Comparison of ENCODE assay signal across 27 cellular contexts in genomic region chr1:5907386-5907785, GRCh38.
"Had no signal": no experiment of that assay in that cellular context is flagged by ENCODE, and none has a peak within 500 bp of the region (broad histone marks: within the 10 kb centered on the region; RNA-seq: fewer than 3 reads in every experiment).

No MANE protein-coding gene starts in this region.

- H3K27me3 Mint-ChIP-seq: activated CD4-positive, alpha-beta T cell treated with anti-CD3 and anti-CD28 coated beads for 36 hours; activated CD8-positive, alpha-beta memory T cell treated with anti-CD3 and anti-CD28 coated beads, Interleukin-2, amount 10 ng/mL, durations not matched to agents 7 days and 5 days; activated naive CD8-positive, alpha-beta T cell treated with anti-CD3 and anti-CD28 coated beads, Interleukin-2, amount 50 U/mL, for 24 hours; activated T-helper 17 cell treated with anti-CD3 and anti-CD28 coated beads, Interleukin-2, amount 50 U/mL, for 72 hours; central memory CD8-positive, alpha-beta T cell had no signal

- H3K36me3 Mint-ChIP-seq: activated CD8-positive, alpha-beta memory T cell treated with anti-CD3 and anti-CD28 coated beads, Interleukin-2, amount 10 ng/mL, durations not matched to agents 7 days and 5 days; activated naive CD4-positive, alpha-beta T cell treated with anti-CD3 and anti-CD28 coated beads, Interleukin-2, amount 50 U/mL, for 72 hours had no signal

- H3K4me2 ChIP-seq: SK-N-SH had no signal

- H3K9me2 ChIP-seq: SK-N-SH had no signal

- H3K4me3 ChIP-seq: ascending aorta, body of pancreas, K562, Peyer's patch, SJCRH30 had no signal

- H3K27ac Mint-ChIP-seq: activated CD4-positive, alpha-beta T cell treated with anti-CD3 and anti-CD28 coated beads for 36 hours; activated CD8-positive, alpha-beta memory T cell treated with anti-CD3 and anti-CD28 coated beads, Interleukin-2, amount 10 ng/mL, durations not matched to agents 7 days and 5 days; activated naive CD4-positive, alpha-beta T cell treated with anti-CD3 and anti-CD28 coated beads, Interleukin-2, amount 50 U/mL, for 72 hours; activated naive CD8-positive, alpha-beta T cell treated with anti-CD3 and anti-CD28 coated beads, Interleukin-2, amount 50 U/mL, for 24 hours; activated T-helper 17 cell treated with anti-CD3 and anti-CD28 coated beads, Interleukin-2, amount 50 U/mL, for 72 hours had no signal

- H3K4me1 ChIP-seq: ascending aorta, body of pancreas, Peyer's patch, SJCRH30 had no signal

- H3K27me3 ChIP-seq: ascending aorta, body of pancreas, Peyer's patch, SJCRH30 had no signal

- ATAC-seq: activated CD4-positive, alpha-beta T cell treated with anti-CD3 and anti-CD28 coated beads for 36 hours; activated CD8-positive, alpha-beta memory T cell treated with anti-CD3 and anti-CD28 coated beads, Interleukin-2, amount 10 ng/mL, durations not matched to agents 7 days and 5 days; activated naive CD4-positive, alpha-beta T cell treated with anti-CD3 and anti-CD28 coated beads, Interleukin-2, amount 50 U/mL, for 72 hours; activated naive CD8-positive, alpha-beta T cell treated with anti-CD3 and anti-CD28 coated beads, Interleukin-2, amount 50 U/mL, for 24 hours; activated T-helper 17 cell treated with anti-CD3 and anti-CD28 coated beads, Interleukin-2, amount 50 U/mL, for 72 hours; body of pancreas; K562 had no signal

- H3K4me3 Mint-ChIP-seq: activated CD4-positive, alpha-beta T cell treated with anti-CD3 and anti-CD28 coated beads for 36 hours; activated CD8-positive, alpha-beta memory T cell treated with anti-CD3 and anti-CD28 coated beads, Interleukin-2, amount 10 ng/mL, durations not matched to agents 7 days and 5 days; activated naive CD8-positive, alpha-beta T cell treated with anti-CD3 and anti-CD28 coated beads, Interleukin-2, amount 50 U/mL, for 24 hours; activated T-helper 17 cell treated with anti-CD3 and anti-CD28 coated beads, Interleukin-2, amount 50 U/mL, for 72 hours; central memory CD8-positive, alpha-beta T cell had no signal

- H3K27ac ChIP-seq: ascending aorta, body of pancreas, Peyer's patch, RWPE1, SJCRH30, WERI-Rb-1 had no signal

- DNase-seq: activated CD4-positive, alpha-beta T cell treated with anti-CD3 and anti-CD28 coated beads for 36 hours; activated CD8-positive, alpha-beta memory T cell treated with anti-CD3 and anti-CD28 coated beads, Interleukin-2, amount 10 ng/mL, durations not matched to agents 7 days and 5 days; activated naive CD4-positive, alpha-beta T cell; activated naive CD8-positive, alpha-beta T cell treated with anti-CD3 and anti-CD28 coated beads, Interleukin-2, amount 50 U/mL, for 24 hours; activated T-cell treated with anti-CD3 and anti-CD28 coated beads for 4 hours; activated T-cell treated with anti-CD3 and anti-CD28 coated beads, Interleukin-2, amount 50 U/mL, for 48 hours; amniotic stem cell; body of pancreas; Kasumi-1; NCI-H1105 treated with DMSO at 0.1 percent for 48 hours; NCI-H1436 treated with DMSO at 0.1 percent for 48 hours; NCI-H187; NCI-H2081; NCI-H446; NCI-H524; Right ventricle myocardium superior; SJCRH30; SK-N-SH; T-helper 1 cell; WERI-Rb-1 had no signal

- H3K9me3 ChIP-seq: ascending aorta, body of pancreas, Peyer's patch, SJCRH30, SK-N-SH had no signal

- H3K4me1 Mint-ChIP-seq: activated CD4-positive, alpha-beta T cell treated with anti-CD3 and anti-CD28 coated beads for 36 hours; activated naive CD8-positive, alpha-beta T cell treated with anti-CD3 and anti-CD28 coated beads, Interleukin-2, amount 50 U/mL, for 24 hours; activated T-helper 17 cell treated with anti-CD3 and anti-CD28 coated beads, Interleukin-2, amount 50 U/mL, for 72 hours had no signal

- H3K9me3 Mint-ChIP-seq: activated naive CD4-positive, alpha-beta T cell treated with anti-CD3 and anti-CD28 coated beads, Interleukin-2, amount 50 U/mL, for 72 hours; activated naive CD8-positive, alpha-beta T cell treated with anti-CD3 and anti-CD28 coated beads, Interleukin-2, amount 50 U/mL, for 24 hours; activated T-helper 17 cell treated with anti-CD3 and anti-CD28 coated beads, Interleukin-2, amount 50 U/mL, for 72 hours; central memory CD8-positive, alpha-beta T cell had no signal

- H3K9ac ChIP-seq: SK-N-SH had no signal
